10 cellular contexts compared by ENCODE assay signal in the genomic region with DNA sequence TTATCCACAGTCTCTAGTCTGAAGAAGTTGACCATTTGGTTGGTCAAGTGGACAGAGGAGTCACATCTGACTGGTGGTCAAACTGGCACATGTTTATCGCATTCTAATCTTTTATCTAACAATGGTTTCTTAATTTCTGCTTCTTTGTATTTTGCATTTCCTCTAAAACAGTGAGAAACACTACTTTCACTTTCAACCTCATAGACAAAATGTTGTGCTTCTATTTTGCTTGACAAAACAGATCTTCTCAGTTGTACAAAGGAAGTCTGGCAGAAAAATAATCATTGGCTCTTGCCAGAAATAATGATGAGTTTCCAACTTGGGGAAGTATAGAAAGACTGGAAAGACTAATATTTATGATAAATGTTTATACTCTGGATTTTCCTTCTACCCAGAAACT.
DNase-seq lines count a peak whose midpoint lies in the region; ATAC-seq and TF ChIP-seq lines count a peak whose summit lies in the region.
"Had no signal": no experiment of that assay in that cellular context is flagged by ENCODE, and none has a peak within 500 bp of the region (broad histone marks: within the 10 kb centered on the region; RNA-seq: fewer than 3 reads in every experiment).

No MANE protein-coding gene starts in this region.

- TF ChIP-seq CTCF in fibroblast of lung (conservative IDR thresholded peaks at IDR 0.05 in 1 of 2, IDR thresholded peaks at IDR 0.05 in 1 of 2; ENCODE audit: low read depth in 1 of 2, low read length in 2 of 2) = no peak

- H3K4me2 ChIP-seq in fibroblast of lung (ENCODE audit: extremely low read depth, insufficient read depth, low read length) = peak overlapping the region; percentile 48

- no peaks in the 10 kb centered on the region for H3K36me3 Mint-ChIP-seq in activated T-helper 2 cell treated with anti-CD3 and anti-CD28 coated beads, Interferon-gamma antibody, Interleukin-2, Interleukin-4, amounts not matched to agents 10 μg/mL and 5 μg/mL and 100 μg/mL, durations not matched to agents 14 hours and 24 hours and 36 hours (ENCODE audit: low read depth)

- ATAC-seq in GM18498 (IDR thresholded peaks at IDR 0.05; ENCODE audit: unreplicated experiment) = peak; percentile 71
- ATAC-seq in GM21447 (IDR thresholded peaks at IDR 0.05; ENCODE audit: unreplicated experiment) = peak; percentile 59
- ATAC-seq in HG03565 (IDR thresholded peaks at IDR 0.05; ENCODE audit: unreplicated experiment) = peak; percentile 66
- ATAC-seq in HG02840 (IDR thresholded peaks at IDR 0.05; ENCODE audit: low FRiP score, unreplicated experiment) = no peak
- no peak for ATAC-seq in HG03196 (IDR thresholded peaks at IDR 0.05; ENCODE audit: unreplicated experiment)

- intact Hi-C loops in activated T-helper 2 cell treated with anti-CD3 and anti-CD28 coated beads, Interferon-gamma antibody, Interleukin-2, Interleukin-4, amounts not matched to agents 10 μg/mL and 5 μg/mL and 100 μg/mL, durations not matched to agents 14 hours and 24 hours and 36 hours (cut with micrococcal nuclease) = no loop called here

- H3K36me3 ChIP-seq in fibroblast of lung (ENCODE audit: control insufficient read depth, insufficient read depth, low read length) = no peaks in the 10 kb centered on the region
- H3K36me3 ChIP-seq: ovary had no signal

- peak overlapping the region; percentile 45 for H2AFZ ChIP-seq in fibroblast of lung (ENCODE audit: low read length)

- H3K9me3 ChIP-seq in fibroblast of lung (ENCODE audit: control insufficient read depth, insufficient read depth, low read depth, low read length) = no peaks in the 10 kb centered on the region
- H3K9me3 ChIP-seq: ovary had no signal

- no peaks in the 10 kb centered on the region for H3K27me3 ChIP-seq in fibroblast of lung (ENCODE audit: control insufficient read depth, insufficient read depth, low read length)
- H3K27me3 ChIP-seq: ovary had no signal

- no peaks in the 10 kb centered on the region for H3K79me2 ChIP-seq in fibroblast of lung (ENCODE audit: control insufficient read depth, insufficient read depth, low read length)

- H3K27ac ChIP-seq in fibroblast of lung (ENCODE audit: insufficient read depth, low read length) = no peak overlapping the region

- H3K4me3 Mint-ChIP-seq in activated T-helper 2 cell treated with anti-CD3 and anti-CD28 coated beads, Interferon-gamma antibody, Interleukin-2, Interleukin-4, amounts not matched to agents 10 μg/mL and 5 μg/mL and 100 μg/mL, durations not matched to agents 14 hours and 24 hours and 36 hours (ENCODE audit: low read depth) = no peak overlapping the region

- H3K9me3 Mint-ChIP-seq in activated T-helper 2 cell treated with anti-CD3 and anti-CD28 coated beads, Interferon-gamma antibody, Interleukin-2, Interleukin-4, amounts not matched to agents 10 μg/mL and 5 μg/mL and 100 μg/mL, durations not matched to agents 14 hours and 24 hours and 36 hours = no peaks in the 10 kb centered on the region

- no peaks in the 10 kb centered on the region for H4K20me1 ChIP-seq in fibroblast of lung (ENCODE audit: control insufficient read depth, extremely low read depth, insufficient read depth, low read length)

- peaks cover 4% of the 10 kb centered on the region for H3K4me1 ChIP-seq in fibroblast of lung (ENCODE audit: control insufficient read depth, extremely low read depth, insufficient read depth, low read length)

- DNase-seq in fibroblast of lung (ENCODE audit: low read depth in 2 of 2) = no peak
- DNase-seq in activated T-helper 2 cell treated with anti-CD3 and anti-CD28 coated beads, Interferon-gamma antibody, Interleukin-2, Interleukin-4, amounts not matched to agents 10 μg/mL and 5 μg/mL and 100 μg/mL, durations not matched to agents 14 hours and 24 hours and 36 hours (ENCODE audit: low spot score) = no peak
- no peak for DNase-seq in stimulated activated CD4-positive, alpha-beta T cell treated with anti-CD3 and anti-CD28 coated beads, Interleukin-15, amount 100 ng/mL, for 24 hours
- DNase-seq: activated gamma-delta T cell, ovary had no signal

- no peak overlapping the region for H3K4me3 ChIP-seq in fibroblast of lung (replicated peaks in 1 of 4; ENCODE audit: control extremely low read depth in 1 of 4, insufficient read depth in 1 of 4, low read depth in 3 of 4, low read length in 4 of 4)
- H3K4me3 ChIP-seq: ovary had no signal

- peaks cover 8% of the 10 kb centered on the region for H3K4me1 Mint-ChIP-seq in activated T-helper 2 cell treated with anti-CD3 and anti-CD28 coated beads, Interferon-gamma antibody, Interleukin-2, Interleukin-4, amounts not matched to agents 10 μg/mL and 5 μg/mL and 100 μg/mL, durations not matched to agents 14 hours and 24 hours and 36 hours (ENCODE audit: low read depth)

- H3K27ac Mint-ChIP-seq in activated T-helper 2 cell treated with anti-CD3 and anti-CD28 coated beads, Interferon-gamma antibody, Interleukin-2, Interleukin-4, amounts not matched to agents 10 μg/mL and 5 μg/mL and 100 μg/mL, durations not matched to agents 14 hours and 24 hours and 36 hours = no peak overlapping the region

- peaks cover 3% of the 10 kb centered on the region for H3K27me3 Mint-ChIP-seq in activated T-helper 2 cell treated with anti-CD3 and anti-CD28 coated beads, Interferon-gamma antibody, Interleukin-2, Interleukin-4, amounts not matched to agents 10 μg/mL and 5 μg/mL and 100 μg/mL, durations not matched to agents 14 hours and 24 hours and 36 hours (ENCODE audit: low read depth)

- H3K9ac ChIP-seq in fibroblast of lung (ENCODE audit: insufficient read depth, low read length) = no peak overlapping the region

Comparison
In these comparisons a context has a peak if more than half of its experiments do, and no peak if none do; other contexts are left out.
1. ATAC-seq: peak in GM18498 (single experiment), GM21447 (single experiment) and HG03565 (single experiment); none in HG02840 (single experiment) and HG03196 (single experiment).